8 cellular contexts compared by ENCODE assay signal in genomic region chr9:130461218-130461630, GRCh38. TPM values are rescaled to one million over a fixed set of nuclear protein-coding genes. Genes with fewer than 3 reads are reported as not detected.
DNase-seq lines count a peak whose midpoint lies in the region; ATAC-seq and TF ChIP-seq lines count a peak whose summit lies in the region.

No MANE protein-coding gene starts in this region.

- no peaks in the 10 kb centered on the region for H3K79me2 ChIP-seq in trophoblast cell (ENCODE audit: control insufficient read depth, insufficient read depth, low read length, poor library complexity)

- H2BK5ac ChIP-seq in trophoblast cell (ENCODE audit: low read depth, low read length, poor library complexity), result no peak overlapping the region

- H3K36me3 Mint-ChIP-seq in activated T-cell treated with anti-CD3 and anti-CD28 coated beads, Interleukin-2, amount 50 U/mL, for 72 hours (ENCODE audit: insufficient read depth in 2 of 2), result no peaks in the 10 kb centered on the region

- no CpG with 5 or more reads among the region's 22 CpGs for WGBS in trophoblast cell (ENCODE audit: extremely low coverage, insufficient coverage, insufficient read length)

- H3K27ac ChIP-seq in trophoblast cell (ENCODE audit: low read depth, low read length), result no peak overlapping the region
- no peak overlapping the region for H3K27ac ChIP-seq in upper lobe of right lung

- intact Hi-C loops in upper lobe of right lung (cut with DNase I), result loop anchor here (5.0 kb wide), 1 partner anchor 221 kb away; no protein-coding TSS in a partner anchor

- H3K27me3 ChIP-seq in trophoblast cell (ENCODE audit: insufficient read depth, low read length), result no peaks in the 10 kb centered on the region
- no peaks in the 10 kb centered on the region for H3K27me3 ChIP-seq in upper lobe of right lung

- H3K4me1 Mint-ChIP-seq in activated T-cell treated with anti-CD3 and anti-CD28 coated beads, Interleukin-2, amount 50 U/mL, for 72 hours (ENCODE audit: low read depth), result no peaks in the 10 kb centered on the region

- no peaks in the 10 kb centered on the region for H3K79me1 ChIP-seq in trophoblast cell (ENCODE audit: low read length)

- no peak overlapping the region for H2AFZ ChIP-seq in trophoblast cell (ENCODE audit: insufficient read depth, low read length, poor library complexity)

- H3K9me3 Mint-ChIP-seq in activated T-cell treated with anti-CD3 and anti-CD28 coated beads, Interleukin-2, amount 50 U/mL, for 72 hours, result no peaks in the 10 kb centered on the region

- no peak overlapping the region for H3K4ac ChIP-seq in trophoblast cell (ENCODE audit: low read depth, low read length)

- no peak overlapping the region for H4K12ac ChIP-seq in trophoblast cell (ENCODE audit: low read depth, low read length)

- H2BK12ac ChIP-seq in trophoblast cell (ENCODE audit: low read length), result no peak overlapping the region

- no peak overlapping the region for H4K8ac ChIP-seq in trophoblast cell (ENCODE audit: low read depth, low read length)

- H2BK120ac ChIP-seq in trophoblast cell (ENCODE audit: insufficient read depth, low read length, poor library complexity), result no peak overlapping the region

- H3K27ac Mint-ChIP-seq in activated T-cell treated with anti-CD3 and anti-CD28 coated beads, Interleukin-2, amount 50 U/mL, for 72 hours, result no peak overlapping the region

- H3K14ac ChIP-seq in trophoblast cell (ENCODE audit: low read length), result no peak overlapping the region

- no peak overlapping the region for H3K23ac ChIP-seq in trophoblast cell (ENCODE audit: low read length)

- no peaks in the 10 kb centered on the region for H3K36me3 ChIP-seq in trophoblast cell (ENCODE audit: control insufficient read depth in 1 of 2, insufficient read depth in 2 of 2, low read length in 2 of 2)
- H3K36me3 ChIP-seq in upper lobe of right lung, result peaks cover 12% of the 10 kb centered on the region

- H3K4me3 Mint-ChIP-seq in activated T-cell treated with anti-CD3 and anti-CD28 coated beads, Interleukin-2, amount 50 U/mL, for 72 hours, result no peak overlapping the region

- H3K4me2 ChIP-seq in trophoblast cell (ENCODE audit: low read length), result no peak overlapping the region

- DNase-seq in AG08395 (ENCODE audit: low spot score) (peak; percentile 67), GM19238 (ENCODE audit: insufficient read length, low spot score) (peak; percentile 75), OCI-M1 (lab: John Stamatoyannopoulos, UW) (peak; percentile 72), fibroblast of the aortic adventitia (ENCODE audit: low read depth) (peak; percentile 31), trophoblast cell (peak; percentile 19 to 67), upper lobe of right lung (peak; percentile 80)
- DNase-seq in activated T-cell treated with anti-CD3 and anti-CD28 coated beads, Interleukin-2, amount 50 U/mL, for 72 hours, result peak; percentile 70 to 81

- H3K4me3 ChIP-seq in fibroblast of the aortic adventitia (ENCODE audit: low read depth, low read length) (no peak overlapping the region), trophoblast cell (ENCODE audit: low read depth, low read length) (no peak overlapping the region), upper lobe of right lung (no peak overlapping the region)

- no peak overlapping the region for H3K18ac ChIP-seq in trophoblast cell (ENCODE audit: low read length)

- H3K4me1 ChIP-seq in trophoblast cell (ENCODE audit: control insufficient read depth in 1 of 2, insufficient read depth in 2 of 2, low read length in 2 of 2), result no peaks in the 10 kb centered on the region
- no peaks in the 10 kb centered on the region for H3K4me1 ChIP-seq in upper lobe of right lung

- H3K9me3 ChIP-seq in trophoblast cell (ENCODE audit: insufficient read depth, low read depth, low read length) (no peaks in the 10 kb centered on the region), upper lobe of right lung (no peaks in the 10 kb centered on the region)

- H3K27me3 Mint-ChIP-seq in activated T-cell treated with anti-CD3 and anti-CD28 coated beads, Interleukin-2, amount 50 U/mL, for 72 hours (ENCODE audit: low read depth), result peaks cover 11% of the 10 kb centered on the region

- TF ChIP-seq CTCF in fibroblast of the aortic adventitia (IDR thresholded peaks at IDR 0.05; ENCODE audit: insufficient read depth, low read length) (peak; percentile 90), upper lobe of right lung (IDR thresholded peaks at IDR 0.05) (peak; percentile 94)

- peak; percentile 68 to 73 for ATAC-seq in activated T-cell treated with anti-CD3 and anti-CD28 coated beads, Interleukin-2, amount 50 U/mL, for 72 hours (replicated peaks in 1 of 2)
- ATAC-seq in upper lobe of right lung (peak; percentile 79), GM18502 (IDR thresholded peaks at IDR 0.05; ENCODE audit: poor library complexity, unreplicated experiment) (no peak)

- no peak overlapping the region for H2AK5ac ChIP-seq in trophoblast cell (ENCODE audit: low read length)

- no peak overlapping the region for H4K91ac ChIP-seq in trophoblast cell (ENCODE audit: low read depth, low read length)

- H3K9ac ChIP-seq in trophoblast cell (ENCODE audit: low read length), result no peak overlapping the region

RNA-seq across cellular contexts. Expression of gene ASS1, which starts 16.5 kb away (rescaled TPM):
- 10 to 100 TPM; 58.0 to 58.4 TPM for total RNA-seq in activated T-cell treated with anti-CD3 and anti-CD28 coated beads, Interleukin-2, amount 50 U/mL, for 72 hours
- total RNA-seq in fibroblast of the aortic adventitia (ENCODE audit: low replicate concordance) (73.1 and 123 TPM in 2 replicates), upper lobe of right lung (96.0 TPM)
- 48.8 and 52.2 TPM in 2 replicates for polyA plus RNA-seq in trophoblast cell (2013)
